ENCODE assay signal across 1 cellular context in genomic region chr16:72927199-72928088, GRCh38.
TF ChIP-seq lines count a peak whose summit lies in the region.

No MANE protein-coding gene starts in this region.

TF ChIP-seq in HEK293, 187 proteins besides CTCF, POLR2A, EP300 and RAD21 (continued from another document and continues in another):
- no peak for TF ChIP-seq AEBP2 (tag by site-specific recombination; IDR thresholded peaks at IDR 0.05; ENCODE audit: borderline replicate concordance)
- TF ChIP-seq ZNF654 (tag by site-specific recombination; IDR thresholded peaks at IDR 0.05; ENCODE audit: low read depth), result no peak
- TF ChIP-seq OVOL3 (tag by site-specific recombination; IDR thresholded peaks at IDR 0.05), result peak; percentile 79; the same call in 1 of the 2 replicates
- peak; percentile 88 for TF ChIP-seq ATF2 (tag by site-specific recombination; IDR thresholded peaks at IDR 0.05; ENCODE audit: low read depth)
- no peak for TF ChIP-seq ZNF169 (tag by site-specific recombination; IDR thresholded peaks at IDR 0.05)
- no peak for TF ChIP-seq ZNF624 (tag by site-specific recombination; IDR thresholded peaks at IDR 0.05)
- TF ChIP-seq, protein P1, sequence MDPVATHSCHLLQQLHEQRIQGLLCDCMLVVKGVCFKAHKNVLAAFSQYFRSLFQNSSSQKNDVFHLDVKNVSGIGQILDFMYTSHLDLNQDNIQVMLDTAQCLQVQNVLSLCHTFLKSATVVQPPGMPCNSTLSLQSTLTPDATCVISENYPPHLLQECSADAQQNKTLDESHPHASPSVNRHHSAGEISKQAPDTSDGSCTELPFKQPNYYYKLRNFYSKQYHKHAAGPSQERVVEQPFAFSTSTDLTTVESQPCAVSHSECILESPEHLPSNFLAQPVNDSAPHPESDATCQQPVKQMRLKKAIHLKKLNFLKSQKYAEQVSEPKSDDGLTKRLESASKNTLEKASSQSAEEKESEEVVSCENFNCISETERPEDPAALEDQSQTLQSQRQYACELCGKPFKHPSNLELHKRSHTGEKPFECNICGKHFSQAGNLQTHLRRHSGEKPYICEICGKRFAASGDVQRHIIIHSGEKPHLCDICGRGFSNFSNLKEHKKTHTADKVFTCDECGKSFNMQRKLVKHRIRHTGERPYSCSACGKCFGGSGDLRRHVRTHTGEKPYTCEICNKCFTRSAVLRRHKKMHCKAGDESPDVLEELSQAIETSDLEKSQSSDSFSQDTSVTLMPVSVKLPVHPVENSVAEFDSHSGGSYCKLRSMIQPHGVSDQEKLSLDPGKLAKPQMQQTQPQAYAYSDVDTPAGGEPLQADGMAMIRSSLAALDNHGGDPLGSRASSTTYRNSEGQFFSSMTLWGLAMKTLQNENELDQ (tag by site-specific recombination; IDR thresholded peaks at IDR 0.05; ENCODE audit: low read depth), result no peak
- TF ChIP-seq ZNF16 (tag by site-specific recombination; IDR thresholded peaks at IDR 0.05; ENCODE audit: low read depth), result no peak
- no peak for TF ChIP-seq ZNF747 (tag by site-specific recombination; IDR thresholded peaks at IDR 0.05)
- peak; percentile 99 for TF ChIP-seq ZNF843 (tag by site-specific recombination; IDR thresholded peaks at IDR 0.05)
- no peak for TF ChIP-seq ZNF274 (IDR thresholded peaks at IDR 0.05; ENCODE audit: low read length)
- TF ChIP-seq ZNF274 (tag by site-specific recombination; IDR thresholded peaks at IDR 0.05; ENCODE audit: borderline replicate concordance), result no peak
- TF ChIP-seq ZNF404 (tag by site-specific recombination; IDR thresholded peaks at IDR 0.05), result no peak
- TF ChIP-seq, protein P2, sequence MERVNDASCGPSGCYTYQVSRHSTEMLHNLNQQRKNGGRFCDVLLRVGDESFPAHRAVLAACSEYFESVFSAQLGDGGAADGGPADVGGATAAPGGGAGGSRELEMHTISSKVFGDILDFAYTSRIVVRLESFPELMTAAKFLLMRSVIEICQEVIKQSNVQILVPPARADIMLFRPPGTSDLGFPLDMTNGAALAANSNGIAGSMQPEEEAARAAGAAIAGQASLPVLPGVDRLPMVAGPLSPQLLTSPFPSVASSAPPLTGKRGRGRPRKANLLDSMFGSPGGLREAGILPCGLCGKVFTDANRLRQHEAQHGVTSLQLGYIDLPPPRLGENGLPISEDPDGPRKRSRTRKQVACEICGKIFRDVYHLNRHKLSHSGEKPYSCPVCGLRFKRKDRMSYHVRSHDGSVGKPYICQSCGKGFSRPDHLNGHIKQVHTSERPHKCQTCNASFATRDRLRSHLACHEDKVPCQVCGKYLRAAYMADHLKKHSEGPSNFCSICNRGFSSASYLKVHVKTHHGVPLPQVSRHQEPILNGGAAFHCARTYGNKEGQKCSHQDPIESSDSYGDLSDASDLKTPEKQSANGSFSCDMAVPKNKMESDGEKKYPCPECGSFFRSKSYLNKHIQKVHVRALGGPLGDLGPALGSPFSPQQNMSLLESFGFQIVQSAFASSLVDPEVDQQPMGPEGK (tag by site-specific recombination; IDR thresholded peaks at IDR 0.05), result peak; percentile 94
- TF ChIP-seq WT1 (tag by site-specific recombination; IDR thresholded peaks at IDR 0.05), result peak; percentile 98
- no peak for TF ChIP-seq REST (tag by site-specific recombination; IDR thresholded peaks at IDR 0.05)
- TF ChIP-seq, protein P3, sequence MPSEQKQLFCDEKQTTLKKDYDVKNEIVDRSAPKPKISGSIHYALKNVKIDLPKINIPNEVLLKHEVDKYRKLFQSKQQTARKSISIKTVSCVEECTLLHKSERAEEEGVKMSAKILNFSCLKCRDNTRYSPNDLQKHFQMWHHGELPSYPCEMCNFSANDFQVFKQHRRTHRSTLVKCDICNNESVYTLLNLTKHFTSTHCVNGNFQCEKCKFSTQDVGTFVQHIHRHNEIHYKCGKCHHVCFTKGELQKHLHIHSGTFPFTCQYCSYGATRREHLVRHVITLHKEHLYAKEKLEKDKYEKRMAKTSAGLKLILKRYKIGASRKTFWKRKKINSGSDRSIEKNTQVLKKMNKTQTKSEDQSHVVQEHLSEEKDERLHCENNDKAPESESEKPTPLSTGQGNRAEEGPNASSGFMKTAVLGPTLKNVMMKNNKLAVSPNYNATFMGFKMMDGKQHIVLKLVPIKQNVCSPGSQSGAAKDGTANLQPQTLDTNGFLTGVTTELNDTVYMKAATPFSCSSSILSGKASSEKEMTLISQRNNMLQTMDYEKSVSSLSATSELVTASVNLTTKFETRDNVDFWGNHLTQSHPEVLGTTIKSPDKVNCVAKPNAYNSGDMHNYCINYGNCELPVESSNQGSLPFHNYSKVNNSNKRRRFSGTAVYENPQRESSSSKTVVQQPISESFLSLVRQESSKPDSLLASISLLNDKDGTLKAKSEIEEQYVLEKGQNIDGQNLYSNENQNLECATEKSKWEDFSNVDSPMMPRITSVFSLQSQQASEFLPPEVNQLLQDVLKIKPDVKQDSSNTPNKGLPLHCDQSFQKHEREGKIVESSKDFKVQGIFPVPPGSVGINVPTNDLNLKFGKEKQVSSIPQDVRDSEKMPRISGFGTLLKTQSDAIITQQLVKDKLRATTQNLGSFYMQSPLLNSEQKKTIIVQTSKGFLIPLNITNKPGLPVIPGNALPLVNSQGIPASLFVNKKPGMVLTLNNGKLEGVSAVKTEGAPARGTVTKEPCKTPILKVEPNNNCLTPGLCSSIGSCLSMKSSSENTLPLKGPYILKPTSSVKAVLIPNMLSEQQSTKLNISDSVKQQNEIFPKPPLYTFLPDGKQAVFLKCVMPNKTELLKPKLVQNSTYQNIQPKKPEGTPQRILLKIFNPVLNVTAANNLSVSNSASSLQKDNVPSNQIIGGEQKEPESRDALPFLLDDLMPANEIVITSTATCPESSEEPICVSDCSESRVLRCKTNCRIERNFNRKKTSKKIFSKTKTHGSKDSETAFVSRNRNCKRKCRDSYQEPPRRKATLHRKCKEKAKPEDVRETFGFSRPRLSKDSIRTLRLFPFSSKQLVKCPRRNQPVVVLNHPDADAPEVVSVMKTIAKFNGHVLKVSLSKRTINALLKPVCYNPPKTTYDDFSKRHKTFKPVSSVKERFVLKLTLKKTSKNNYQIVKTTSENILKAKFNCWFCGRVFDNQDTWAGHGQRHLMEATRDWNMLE (tag by site-specific recombination; conservative IDR thresholded peaks at IDR 0.05; ENCODE audit: low read depth), result peak; percentile 60; the same call in 1 of the 2 replicates
- TF ChIP-seq ZNF223 (tag by site-specific recombination; IDR thresholded peaks at IDR 0.05), result no peak
- peak; percentile 96 for TF ChIP-seq FEZF1 (tag by site-specific recombination; IDR thresholded peaks at IDR 0.05)
- no peak for TF ChIP-seq HOXD13 (CRISPR knock-in tag; IDR thresholded peaks at IDR 0.05; ENCODE audit: borderline replicate concordance)
- TF ChIP-seq ZNF76 (tag by site-specific recombination; IDR thresholded peaks at IDR 0.05; ENCODE audit: borderline replicate concordance, low read depth), result peak; percentile 70; the same call in 1 of the 2 replicates
- 0 out of 2 replicates have a peak, but pooled peaks have one; percentile 52 for TF ChIP-seq ZSCAN23 (tag by site-specific recombination; IDR thresholded peaks at IDR 0.05)
- TF ChIP-seq ZNF791 (tag by site-specific recombination; IDR thresholded peaks at IDR 0.05), result no peak
- peak; percentile 62 for TF ChIP-seq ZNF664 (tag by site-specific recombination; IDR thresholded peaks at IDR 0.05)
- TF ChIP-seq ZNF37A (tag by site-specific recombination; IDR thresholded peaks at IDR 0.05), result no peak; the same call in 1 of the 2 replicates
- TF ChIP-seq ZIC2 (tag by site-specific recombination; IDR thresholded peaks at IDR 0.05), result peak; percentile 96
- TF ChIP-seq ZNF292 (tag by site-specific recombination; IDR thresholded peaks at IDR 0.05; ENCODE audit: borderline replicate concordance, low read depth), result no peak
- TF ChIP-seq ZNF416 (tag by site-specific recombination; IDR thresholded peaks at IDR 0.05), result no peak
- TF ChIP-seq ZNF423 (tag by site-specific recombination; IDR thresholded peaks at IDR 0.05), result 0 out of 2 replicates have a peak, but pooled peaks have one; percentile 58
- peak; percentile 82 for TF ChIP-seq ZBTB8A (tag by site-specific recombination; IDR thresholded peaks at IDR 0.05)
- TF ChIP-seq ZNF558 (tag by site-specific recombination; IDR thresholded peaks at IDR 0.05), result peak; percentile 75; the same call in 1 of the 2 replicates
- TF ChIP-seq ZNF19 (tag by site-specific recombination; IDR thresholded peaks at IDR 0.05; ENCODE audit: low read depth), result peak; percentile 55; the same call in 1 of the 2 replicates
- TF ChIP-seq ZFP41 (tag by site-specific recombination; IDR thresholded peaks at IDR 0.05; ENCODE audit: borderline replicate concordance), result no peak
- TF ChIP-seq ZNF514 (tag by site-specific recombination; IDR thresholded peaks at IDR 0.05), result no peak
- TF ChIP-seq SP2 (tag by site-specific recombination; IDR thresholded peaks at IDR 0.05), result peak; percentile 32
- no peak for TF ChIP-seq HOXA7 (CRISPR knock-in tag; IDR thresholded peaks at IDR 0.05; ENCODE audit: borderline replicate concordance)
- TF ChIP-seq ZNF571 (tag by site-specific recombination; IDR thresholded peaks at IDR 0.05), result no peak
- peak; percentile 43; the same call in 1 of the 2 replicates for TF ChIP-seq KLF9 (tag by site-specific recombination; IDR thresholded peaks at IDR 0.05; ENCODE audit: low read depth)
- no peak for TF ChIP-seq TRIM28 (IDR thresholded peaks at IDR 0.05; ENCODE audit: borderline replicate concordance, low read length)
- TF ChIP-seq ZNF157 (tag by site-specific recombination; IDR thresholded peaks at IDR 0.05), result no peak
- no peak for TF ChIP-seq ZNF354C (tag by site-specific recombination; IDR thresholded peaks at IDR 0.05; ENCODE audit: borderline replicate concordance, low read depth)
- peak; percentile 88 for TF ChIP-seq PRDM6 (tag by site-specific recombination; IDR thresholded peaks at IDR 0.05)
- no peak for TF ChIP-seq ZNF311 (tag by site-specific recombination; IDR thresholded peaks at IDR 0.05; ENCODE audit: borderline replicate concordance)
